ENCODE assay signal across 20 cellular contexts in genomic region chr7:110399421-110399820, GRCh38.
DNase-seq lines count a peak whose midpoint lies in the region; ATAC-seq and TF ChIP-seq lines count a peak whose summit lies in the region.
"Had no signal": no experiment of that assay in that cellular context is flagged by ENCODE, and none has a peak within 500 bp of the region (broad histone marks: within the 10 kb centered on the region; RNA-seq: fewer than 3 reads in every experiment).

No MANE protein-coding gene starts in this region.

- no peaks in the 10 kb centered on the region for H3F3A ChIP-seq in GM23248 (ENCODE audit: insufficient read depth)

- intact Hi-C loops in testis (cut with DNase I; ENCODE audit: low total_unique reads) = no loop called here

- in situ Hi-C loops in GM23248 (cut with MboI) (no loop called here), astrocyte of the spinal cord (cut with HindIII; ENCODE audit: low sequenced_read_pairs) (no loop called here)

- no peaks in the 10 kb centered on the region for H3K27me3 ChIP-seq in GM23248 (replicated peaks; ENCODE audit: insufficient read depth)
- no peaks in the 10 kb centered on the region for H3K27me3 ChIP-seq in testis
- H3K27me3 ChIP-seq: BLaER1 had no signal

- DNase-seq in GM23248 = peak; percentile 2
- DNase-seq in astrocyte of the spinal cord (ENCODE audit: low read depth, low spot score) = peak; percentile 41
- peak; percentile 34 for DNase-seq in iris pigment epithelial cell (ENCODE audit: low read depth)
- no peak for DNase-seq in testis
- no peak for DNase-seq in NCI-H446 (lab: John Stamatoyannopoulos, UW)
- DNase-seq: CD4-positive, alpha-beta T cell; COR-L47; GOT3; HCEC 1CT; NCI-H1105; NCI-H1436 treated with DMSO at 0.1 percent for 48 hours; NCI-H187 treated with DMSO at 0.1 percent for 48 hours; NCI-H2171 treated with DMSO at 0.1 percent for 48 hours; NCI-H345; NCI-H524; NCI-H748 treated with DMSO at 0.1 percent for 48 hours; SHP77 treated with DMSO at 0.1 percent for 48 hours had no signal

- H3K4me3 ChIP-seq in GM23248 (no peak overlapping the region), astrocyte of the spinal cord (ENCODE audit: low read depth, low read length) (no peak overlapping the region), testis (no peak overlapping the region)
- H3K4me3 ChIP-seq: BLaER1 had no signal

- ATAC-seq in GM21360 (IDR thresholded peaks at IDR 0.05; ENCODE audit: unreplicated experiment) (no peak), HG02798 (IDR thresholded peaks at IDR 0.05; ENCODE audit: poor library complexity, unreplicated experiment) (no peak)

- no peaks in the 10 kb centered on the region for H3K79me2 ChIP-seq in GM23248 (ENCODE audit: insufficient read depth)

- TF ChIP-seq CTCF in astrocyte of the spinal cord (IDR thresholded peaks at IDR 0.05; ENCODE audit: low read depth, low read length) (no peak), testis (IDR thresholded peaks at IDR 0.05) (no peak)

- 3 to 5% methylated on average over 2 of the region's 2 CpGs for WGBS in GM23248 (ENCODE audit: low coverage in 1 of 2, low lambda C conversion rate in 2 of 2, missing lambda C conversion rate in 2 of 2), 2 experiments
- WGBS in testis, 2 donors = 75 to 86% methylated on average over 2 of the region's 2 CpGs

- no peaks in the 10 kb centered on the region for H3K36me3 ChIP-seq in GM23248 (ENCODE audit: low read depth)
- no peaks in the 10 kb centered on the region for H3K36me3 ChIP-seq in testis (ENCODE audit: low read depth, missing control alignments)
- H3K36me3 ChIP-seq: BLaER1 had no signal

- no peak overlapping the region for H2AFZ ChIP-seq in GM23248

- H3K9ac ChIP-seq in GM23248 = no peak overlapping the region
- H3K9ac ChIP-seq: BLaER1 had no signal

- H3K4me2 ChIP-seq in GM23248 (ENCODE audit: unreplicated experiment) = no peak overlapping the region
- H3K4me2 ChIP-seq: BLaER1 had no signal

- H3K9me2 ChIP-seq in GM23248 (ENCODE audit: insufficient read depth) = no peaks in the 10 kb centered on the region

- H4K20me1 ChIP-seq in GM23248 (ENCODE audit: insufficient read depth) = no peaks in the 10 kb centered on the region
- H4K20me1 ChIP-seq: BLaER1 had no signal

- H3K9me3 ChIP-seq in GM23248 (ENCODE audit: low read depth) (no peaks in the 10 kb centered on the region), testis (no peaks in the 10 kb centered on the region)
- H3K9me3 ChIP-seq: BLaER1 had no signal

- H3K27ac ChIP-seq in GM23248 (no peak overlapping the region), testis (peak overlapping the region; percentile 15 to 52)
- H3K27ac ChIP-seq: BLaER1 had no signal

- H3K4me1 ChIP-seq in GM23248 (ENCODE audit: insufficient read depth) = no peaks in the 10 kb centered on the region
- peaks cover 6% of the 10 kb centered on the region for H3K4me1 ChIP-seq in testis
- H3K4me1 ChIP-seq: BLaER1 had no signal

- no peak for TF ChIP-seq POLR2A in testis (IDR thresholded peaks at IDR 0.05)

Comparison
In these comparisons a context has a peak if more than half of its experiments do, and no peak if none do; other contexts are left out.
1. DNase-seq: peak in GM23248 (single experiment), astrocyte of the spinal cord (single experiment) and iris pigment epithelial cell (single experiment); none in testis (single experiment) and NCI-H446 (0 of 2).